18 cellular contexts compared by ENCODE assay signal in genomic region chr13:97448503-97449251, GRCh38. TPM values are rescaled to one million over a fixed set of nuclear protein-coding genes. Genes with fewer than 3 reads are reported as not detected.
DNase-seq lines count a peak whose midpoint lies in the region; ATAC-seq, FAIRE-seq and TF ChIP-seq lines count a peak whose summit lies in the region.
"Had no signal": no experiment of that assay in that cellular context is flagged by ENCODE, and none has a peak within 500 bp of the region (broad histone marks: within the 10 kb centered on the region; RNA-seq: fewer than 3 reads in every experiment).

No MANE protein-coding gene starts in this region.

- H3K27ac Mint-ChIP-seq in stimulated activated naive CD8-positive, alpha-beta T cell treated with anti-CD3 and anti-CD28 coated beads, Interleukin-15, amount 100 ng/mL, for 72 hours, result no peak overlapping the region

- peaks cover 0 to 7% of the 10 kb centered on the region in 2 donors for H3K9me3 Mint-ChIP-seq in stimulated activated naive CD8-positive, alpha-beta T cell treated with anti-CD3 and anti-CD28 coated beads, Interleukin-15, amount 100 ng/mL, for 72 hours

- H3K4me1 Mint-ChIP-seq in stimulated activated naive CD8-positive, alpha-beta T cell treated with anti-CD3 and anti-CD28 coated beads, Interleukin-15, amount 100 ng/mL, for 72 hours, result no peaks in the 10 kb centered on the region

- TF ChIP-seq POLR2A in GM12891 (IDR thresholded peaks at IDR 0.05; ENCODE audit: low read depth, low read length), result no peak

- DNase-seq in GM12891 (ENCODE audit: insufficient read length, low spot score) (no peak), epithelial cell of proximal tubule (ENCODE audit: low read depth) (peak; percentile 63), COLO829 (ENCODE audit: low spot score) (no peak)
- no peak for DNase-seq in activated CD4-positive, alpha-beta T cell treated with anti-CD3 and anti-CD28 coated beads, Interleukin-2, amount 50 U/mL, for 48 hours
- no peak for DNase-seq in activated effector memory CD4-positive, alpha-beta T cell treated with anti-CD3 and anti-CD28 coated beads, Interleukin-2, amount 50 U/mL, for 16 hours
- DNase-seq in stimulated activated naive CD8-positive, alpha-beta T cell treated with anti-CD3 and anti-CD28 coated beads, Interleukin-15, amount 100 ng/mL, for 72 hours, result no peak
- DNase-seq: effector CD8-positive, alpha-beta T cell; GM23248; left lung; NCI-H1092 treated with DMSO at 0.1 percent for 48 hours; NCI-H69; Right ventricle myocardium superior; upper lobe of left lung had no signal

- ATAC-seq in GM21423 (IDR thresholded peaks at IDR 0.05; ENCODE audit: unreplicated experiment) (peak; percentile 70), HG03095 (IDR thresholded peaks at IDR 0.05; ENCODE audit: unreplicated experiment) (peak; percentile 48)
- no peak for ATAC-seq in stimulated activated naive CD8-positive, alpha-beta T cell treated with anti-CD3 and anti-CD28 coated beads, Interleukin-15, amount 100 ng/mL, for 72 hours
- ATAC-seq: left lung had no signal

- H3K4me3 Mint-ChIP-seq in stimulated activated naive CD8-positive, alpha-beta T cell treated with anti-CD3 and anti-CD28 coated beads, Interleukin-15, amount 100 ng/mL, for 72 hours, result no peak overlapping the region

- no peak overlapping the region for H3K4me3 ChIP-seq in epithelial cell of proximal tubule (ENCODE audit: low read depth, low read length)
- H3K4me3 ChIP-seq: GM23248, left lung, smooth muscle cell, upper lobe of left lung had no signal

- H3K27me3 Mint-ChIP-seq in stimulated activated naive CD8-positive, alpha-beta T cell treated with anti-CD3 and anti-CD28 coated beads, Interleukin-15, amount 100 ng/mL, for 72 hours, result no peaks in the 10 kb centered on the region

- TF ChIP-seq CTCF in epithelial cell of proximal tubule (conservative IDR thresholded peaks at IDR 0.05; ENCODE audit: low read depth, low read length), result no peak

- FAIRE-seq in GM12891 (lab: Jason Lieb, UNC), result peak; percentile 20
- FAIRE-seq: astrocyte, D721Med had no signal

TF ChIP-seq in GM12891, 5 proteins besides CTCF, POLR2A, EP300 and RAD21:
- TF ChIP-seq SPI1 (IDR thresholded peaks at IDR 0.05; ENCODE audit: low read depth, low read length), result no peak
- TF ChIP-seq POU2F2 (IDR thresholded peaks at IDR 0.05; ENCODE audit: low read depth, low read length), result no peak
- TF ChIP-seq TAF1 (IDR thresholded peaks at IDR 0.05; ENCODE audit: low read depth, low read length), result no peak
- no peak for TF ChIP-seq POLR2AphosphoS5 (IDR thresholded peaks at IDR 0.05; ENCODE audit: low read depth, low read length)
- no peak for TF ChIP-seq PAX5 (IDR thresholded peaks at IDR 0.05; ENCODE audit: insufficient read depth, low read length, severe bottlenecking)

RNA-seq across cellular contexts. Expression of gene RAP2A, which starts 14.7 kb away (rescaled TPM):
- polyA plus RNA-seq in GM12891 (2012; ENCODE audit: low read depth, missing spikeins), result 6.7 TPM
- total RNA-seq in epithelial cell of proximal tubule, result 12.9 and 17.5 TPM in 2 replicates
